ENCODE assay signal across 28 cellular contexts in genomic region chr12:64497484-64497883, GRCh38.
"Had no signal": no experiment of that assay in that cellular context is flagged by ENCODE, and none has a peak within 500 bp of the region (broad histone marks: within the 10 kb centered on the region; RNA-seq: fewer than 3 reads in every experiment).

No MANE protein-coding gene starts in this region.

- H3K4me1 Mint-ChIP-seq: mesothelial cell of epicardium, naive B cell, neural progenitor cell had no signal

- ATAC-seq: foreskin keratinocyte; gastroesophageal sphincter; heart left ventricle; left cardiac atrium; left lung; mucosa of descending colon; natural killer cell treated with Interleukin-12 subunit alpha and Interleukin-12 subunit beta and Interleukin-15 and Interleukin-18, amount 100 ng/mL, for 72 hours; right lobe of liver had no signal

- H3K4me3 Mint-ChIP-seq: mesothelial cell of epicardium; naive B cell; natural killer cell treated with Interleukin-12 subunit alpha and Interleukin-12 subunit beta and Interleukin-15 and Interleukin-18, amount 100 ng/mL, for 72 hours; neural progenitor cell had no signal

- H3K9me3 Mint-ChIP-seq: mesothelial cell of epicardium; naive B cell; natural killer cell treated with Interleukin-12 subunit alpha and Interleukin-12 subunit beta and Interleukin-15 and Interleukin-18, amount 100 ng/mL, for 72 hours; neural progenitor cell had no signal

- H3K4me1 ChIP-seq: esophagus muscularis mucosa, foreskin keratinocyte, gastroesophageal sphincter, neural progenitor cell, parathyroid adenoma, right lobe of liver, stomach, thyroid gland had no signal

- DNase-seq: dermis blood vessel endothelial cell; effector memory CD4-positive, alpha-beta T cell; foreskin keratinocyte; heart left ventricle; hippocampal formation; left cardiac atrium; left lung; mesenchymal stem cell; mucosa of descending colon; naive B cell; right lobe of liver; stimulated activated CD4-positive, alpha-beta T cell treated with anti-CD3 and anti-CD28 coated beads, Interleukin-12 subunit alpha, Interleukin-12 subunit beta, amount 100 ng/mL, for 4 hours; stimulated activated CD4-positive, alpha-beta T cell treated with anti-CD3 and anti-CD28 coated beads, Interleukin-1b, Interleukin-23, amount 100 ng/mL, for 48 hours; stimulated activated CD4-positive, alpha-beta T cell treated with anti-CD3 and anti-CD28 coated beads, Interleukin-4, amount 100 ng/mL, for 1 hour; stimulated activated CD8-positive, alpha-beta memory T cell treated with anti-CD3 and anti-CD28 coated beads, Interleukin-4, amount 100 ng/mL, for 48 hours; stimulated activated naive CD4-positive, alpha-beta T cell treated with Interleukin-2 at 50 U/mL for 16 hours; stomach; thyroid gland; trophoblast cell had no signal

- H3K27ac ChIP-seq: coronary artery, esophagus muscularis mucosa, foreskin keratinocyte, gastroesophageal sphincter, heart left ventricle, left lung, neural progenitor cell, parathyroid adenoma, right lobe of liver, stomach, thyroid gland had no signal

- H3K4me3 ChIP-seq: coronary artery, esophagus muscularis mucosa, gastroesophageal sphincter, heart left ventricle, left lung, mucosa of descending colon, neural progenitor cell, right lobe of liver, smooth muscle cell, stomach, thyroid gland had no signal

- H3K9me3 ChIP-seq: esophagus muscularis mucosa, gastroesophageal sphincter, heart left ventricle, left lung, mucosa of descending colon, right lobe of liver, stomach, thyroid gland had no signal

- H3K27me3 Mint-ChIP-seq: naive B cell; natural killer cell treated with Interleukin-12 subunit alpha and Interleukin-12 subunit beta and Interleukin-15 and Interleukin-18, amount 100 ng/mL, for 72 hours; progenitor cell of endocrine pancreas had no signal

- H3K27ac Mint-ChIP-seq: mesothelial cell of epicardium; naive B cell; natural killer cell treated with Interleukin-12 subunit alpha and Interleukin-12 subunit beta and Interleukin-15 and Interleukin-18, amount 100 ng/mL, for 72 hours; neural progenitor cell; progenitor cell of endocrine pancreas had no signal

- H3K27me3 ChIP-seq: esophagus muscularis mucosa, foreskin keratinocyte, gastroesophageal sphincter, heart left ventricle, left lung, neural progenitor cell, right lobe of liver, stomach, thyroid gland had no signal
